ENCODE assay signal across 7 cellular contexts in the genomic region with DNA sequence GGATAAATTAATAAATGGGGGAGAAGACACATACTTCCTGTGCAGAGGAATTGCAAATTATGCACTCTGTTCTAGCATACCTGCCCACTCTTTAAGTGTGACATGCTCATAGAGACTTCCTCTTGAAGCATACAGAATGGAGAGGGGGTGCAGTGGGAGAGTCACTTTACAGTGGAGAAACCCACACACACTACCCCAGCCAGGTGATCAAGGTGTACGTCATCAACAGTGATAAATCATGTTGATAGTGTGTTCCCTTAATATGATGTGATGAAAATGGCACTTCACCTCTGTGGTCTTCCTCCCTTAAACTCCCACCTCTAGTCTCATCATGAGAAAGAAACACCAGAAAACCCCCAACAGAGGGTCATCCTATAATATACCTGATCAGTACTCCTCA.
"Had no signal": no experiment of that assay in that cellular context is flagged by ENCODE, and none has a peak within 500 bp of the region (broad histone marks: within the 10 kb centered on the region; RNA-seq: fewer than 3 reads in every experiment).

No MANE protein-coding gene starts in this region.

- H3K4me1 Mint-ChIP-seq: IgD-negative memory B cell had no signal

- H3K36me3 Mint-ChIP-seq: IgD-negative memory B cell had no signal

- H3K4me3 ChIP-seq: K562 had no signal

- ATAC-seq: K562 had no signal

- H3K27ac Mint-ChIP-seq: IgD-negative memory B cell had no signal

- DNase-seq: IMR-90, KBM-7, KG1 had no signal

- FAIRE-seq: HTR-8/SVneo, K562 had no signal

- H3K4me3 Mint-ChIP-seq: IgD-negative memory B cell had no signal

- H3K27me3 Mint-ChIP-seq: IgD-negative memory B cell had no signal

- H3K27ac ChIP-seq: HL-60 had no signal
